24 cellular contexts compared by ENCODE assay signal in the genomic region with DNA sequence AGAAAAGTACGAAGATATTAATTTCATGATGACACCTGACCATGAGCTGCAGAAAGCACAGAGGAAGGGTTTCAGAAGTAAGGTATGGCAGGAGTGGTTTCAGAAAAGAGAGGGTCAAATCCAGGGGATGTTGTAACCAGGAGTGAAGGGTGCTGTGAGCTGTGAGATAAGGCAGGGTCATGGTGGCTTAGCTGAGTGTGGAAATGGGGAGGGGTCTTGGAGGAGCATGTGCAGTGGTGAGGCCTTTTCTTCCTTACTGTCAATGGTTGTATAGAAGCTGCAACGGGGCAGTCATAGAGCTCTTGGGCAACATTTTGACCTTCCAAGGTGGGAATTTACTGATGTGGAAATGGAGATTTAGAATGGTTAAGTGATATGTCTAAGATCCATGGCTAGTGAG.
"Had no signal": no experiment of that assay in that cellular context is flagged by ENCODE, and none has a peak within 500 bp of the region (broad histone marks: within the 10 kb centered on the region; RNA-seq: fewer than 3 reads in every experiment).

No MANE protein-coding gene starts in this region.

- H3K9me3 Mint-ChIP-seq: activated B cell treated with CpG ODN at 0.5 μM for 24 hours; activated naive CD4-positive, alpha-beta T cell treated with anti-CD3 and anti-CD28 coated beads, Interleukin-2, amount 10 ng/mL, durations not matched to agents 7 days and 5 days; nephron; T-helper 2 cell treated with Interferon-gamma antibody and Interleukin-4, amounts not matched to agents 5 μg/mL and 100 μg/mL, for 36 hours had no signal

- H3K27me3 ChIP-seq: brain microvascular endothelial cell, dorsolateral prefrontal cortex, left lung, right atrium auricular region, spleen, transverse colon had no signal

- H3K27ac Mint-ChIP-seq: activated B cell treated with CpG ODN at 0.5 μM for 24 hours; activated CD8-positive, alpha-beta memory T cell treated with anti-CD3 and anti-CD28 coated beads, Interleukin-2, amount 10 ng/mL, durations not matched to agents 7 days and 5 days; activated CD8-positive, alpha-beta T cell treated with anti-CD3 and anti-CD28 coated beads, Interleukin-2, amount 10 ng/mL, durations not matched to agents 7 days and 5 days; activated naive CD4-positive, alpha-beta T cell treated with anti-CD3 and anti-CD28 coated beads, Interleukin-2, amount 10 ng/mL, durations not matched to agents 7 days and 5 days; nephron; T-helper 2 cell treated with Interferon-gamma antibody and Interleukin-4, amounts not matched to agents 5 μg/mL and 100 μg/mL, for 36 hours had no signal

- H2AFZ ChIP-seq: parathyroid adenoma had no signal

- H3K4me1 Mint-ChIP-seq: nephron had no signal

- ATAC-seq: activated CD8-positive, alpha-beta memory T cell treated with anti-CD3 and anti-CD28 coated beads, Interleukin-2, amount 10 ng/mL, durations not matched to agents 7 days and 5 days; activated CD8-positive, alpha-beta T cell treated with anti-CD3 and anti-CD28 coated beads, Interleukin-2, amount 10 ng/mL, durations not matched to agents 7 days and 5 days; left lung; mucosa of descending colon had no signal

- H3K4me3 Mint-ChIP-seq: activated B cell treated with CpG ODN at 0.5 μM for 24 hours; activated CD8-positive, alpha-beta memory T cell treated with anti-CD3 and anti-CD28 coated beads, Interleukin-2, amount 10 ng/mL, durations not matched to agents 7 days and 5 days; activated CD8-positive, alpha-beta T cell treated with anti-CD3 and anti-CD28 coated beads, Interleukin-2, amount 10 ng/mL, durations not matched to agents 7 days and 5 days; activated naive CD4-positive, alpha-beta T cell treated with anti-CD3 and anti-CD28 coated beads, Interleukin-2, amount 10 ng/mL, durations not matched to agents 7 days and 5 days; T-helper 2 cell treated with Interferon-gamma antibody and Interleukin-4, amounts not matched to agents 5 μg/mL and 100 μg/mL, for 36 hours had no signal

- H3K27ac ChIP-seq: brain microvascular endothelial cell, coronary artery, left lung, parathyroid adenoma, right atrium auricular region, spleen, transverse colon had no signal

- H3K9ac ChIP-seq: parathyroid adenoma had no signal

- H3K36me3 ChIP-seq: brain microvascular endothelial cell had no signal

- H3K27me3 Mint-ChIP-seq: activated B cell treated with CpG ODN at 0.5 μM for 24 hours; activated CD8-positive, alpha-beta memory T cell treated with anti-CD3 and anti-CD28 coated beads, Interleukin-2, amount 10 ng/mL, durations not matched to agents 7 days and 5 days; activated naive CD4-positive, alpha-beta T cell treated with anti-CD3 and anti-CD28 coated beads, Interleukin-2, amount 10 ng/mL, durations not matched to agents 7 days and 5 days had no signal

- DNase-seq: activated B cell treated with CpG ODN at 0.5 μM for 24 hours; activated CD4-positive, alpha-beta T cell treated with anti-CD3 and anti-CD28 coated beads, Interleukin-2, amount 50 U/mL, for 1 hour; activated CD8-positive, alpha-beta memory T cell treated with anti-CD3 and anti-CD28 coated beads, Interleukin-2, amount 10 ng/mL, durations not matched to agents 7 days and 5 days; activated CD8-positive, alpha-beta T cell treated with anti-CD3 and anti-CD28 coated beads, Interleukin-2, amount 10 ng/mL, durations not matched to agents 7 days and 5 days; activated effector memory CD4-positive, alpha-beta T cell treated with Interleukin-2 at 50 U/mL for 16 hours; activated naive CD4-positive, alpha-beta T cell treated with anti-CD3 and anti-CD28 coated beads, Interleukin-2, amount 10 ng/mL, durations not matched to agents 7 days and 5 days; amniotic stem cell; brain microvascular endothelial cell; dorsolateral prefrontal cortex; effector memory CD4-positive, alpha-beta T cell; left lung; mesendoderm; mucosa of descending colon; nucleus accumbens; spleen; stimulated activated CD4-positive, alpha-beta T cell treated with anti-CD3 and anti-CD28 coated beads, Interleukin-2, amount 100 ng/mL, for 48 hours; stimulated activated naive CD4-positive, alpha-beta T cell treated with Interleukin-2 at 50 U/mL for 16 hours; transverse colon had no signal

- H3K9me3 ChIP-seq: left lung, mucosa of descending colon, right atrium auricular region, spleen, transverse colon had no signal

- H3K79me2 ChIP-seq: parathyroid adenoma had no signal

- H3K4me3 ChIP-seq: coronary artery, lung, mucosa of descending colon, right atrium auricular region, transverse colon had no signal
